8 cellular contexts compared by ENCODE assay signal in genomic region chr12:14961466-14962155, GRCh38. TPM values are rescaled to one million over a fixed set of nuclear protein-coding genes. Genes with fewer than 3 reads are reported as not detected.
DNase-seq lines count a peak whose midpoint lies in the region; ATAC-seq and TF ChIP-seq lines count a peak whose summit lies in the region.

TSS of gene ARHGDIB (minus strand) at chr12:14961601. CDS start at chr12:14950712, 10,889 bp downstream.

- peaks cover 5% of the 10 kb centered on the region for H3K4me1 Mint-ChIP-seq in nephron progenitor cell

- peak; percentile 58 for ATAC-seq in GM21619 (IDR thresholded peaks at IDR 0.05; ENCODE audit: unreplicated experiment)
- peak; percentile 84 for ATAC-seq in esophagus mucosa

- TF ChIP-seq CTCF in nephron progenitor cell (IDR thresholded peaks at IDR 0.05) = no peak

- H3K9me3 Mint-ChIP-seq in nephron progenitor cell = no peaks in the 10 kb centered on the region

- H3K27me3 Mint-ChIP-seq in nephron progenitor cell (ENCODE audit: low read depth, poor library complexity) = peaks cover 16% of the 10 kb centered on the region

- no peak within 1 kb of the TSS for H3K27ac Mint-ChIP-seq in nephron progenitor cell

- DNase-seq in Daoy (ENCODE audit: low read depth) (peak; percentile 53), LHCN-M2 (ENCODE audit: low read depth) (no peak), pulmonary artery endothelial cell (ENCODE audit: low read depth, low spot score) (peak; percentile 58), nephron progenitor cell (no peak), NCI-H2227 (lab: John Stamatoyannopoulos, UW; ENCODE audit: unreplicated experiment) (no peak)
- DNase-seq in activated CD8-positive, alpha-beta memory T cell treated with anti-CD3 and anti-CD28 coated beads for 1 hour (ENCODE audit: extremely low read depth in 1 of 2, low read depth in 1 of 2) = peak; percentile 54 to 82

- H3K4me3 Mint-ChIP-seq in nephron progenitor cell = no peak within 1 kb of the TSS

- no peaks in the 10 kb centered on the region for H3K36me3 Mint-ChIP-seq in nephron progenitor cell (ENCODE audit: low read depth)

RNA-seq across cellular contexts. Expression of gene ARHGDIB, which starts in this region (rescaled TPM):
- 308 and 347 TPM in 2 replicates for total RNA-seq in Daoy (2014; rRNA removed; shearing (Covaris generic))
- total RNA-seq in LHCN-M2 (2014; rRNA removed) (16.0 and 16.8 TPM in 2 replicates), esophagus mucosa (39.0 TPM), pulmonary artery endothelial cell (231 and 318 TPM in 2 replicates)
- polyA plus RNA-seq in LHCN-M2 (2012) = 20.3 TPM

Comparison
In these comparisons a context has a peak if more than half of its experiments do, and no peak if none do; other contexts are left out.
1. DNase-seq: peak in Daoy (single experiment), activated CD8-positive, alpha-beta memory T cell treated with anti-CD3 and anti-CD28 coated beads for 1 hour (2 of 2) and pulmonary artery endothelial cell (single experiment); none in LHCN-M2 (single experiment), nephron progenitor cell (single experiment) and NCI-H2227 (single experiment).